34 cellular contexts compared by ENCODE assay signal in genomic region chr3:176590722-176591121, GRCh38.
DNase-seq lines count a peak whose midpoint lies in the region; ATAC-seq, FAIRE-seq and TF ChIP-seq lines count a peak whose summit lies in the region.
"Had no signal": no experiment of that assay in that cellular context is flagged by ENCODE, and none has a peak within 500 bp of the region (broad histone marks: within the 10 kb centered on the region; RNA-seq: fewer than 3 reads in every experiment).

No MANE protein-coding gene starts in this region.

- peaks cover 16% of the 10 kb centered on the region for H3K4me1 ChIP-seq in endothelial cell of umbilical vein (ENCODE audit: control insufficient read depth, extremely low read depth, insufficient read depth, low read length)
- no peaks in the 10 kb centered on the region for H3K4me1 ChIP-seq in heart left ventricle
- H3K4me1 ChIP-seq: A549, colonic mucosa, esophagus muscularis mucosa, gastrocnemius medialis, left ventricle myocardium inferior, testis had no signal

- H3K27ac ChIP-seq in endothelial cell of umbilical vein (ENCODE audit: insufficient read depth, low read depth, low read length) (no peak overlapping the region), heart left ventricle (no peak overlapping the region)
- H3K27ac ChIP-seq: A549, colonic mucosa, esophagus muscularis mucosa, gastrocnemius medialis, left ventricle myocardium inferior, pancreas, RWPE1, SK-N-MC, testis had no signal

- peak; percentile 63 for ATAC-seq in activated CD4-positive, alpha-beta T cell treated with anti-CD3 and anti-CD28 coated beads for 36 hours
- ATAC-seq in HG03442 (IDR thresholded peaks at IDR 0.05; ENCODE audit: unreplicated experiment) (peak; percentile 53), GM19351 (IDR thresholded peaks at IDR 0.05; ENCODE audit: unreplicated experiment) (no peak), heart left ventricle (no peak)
- ATAC-seq: A549, gastrocnemius medialis, natural killer cell, pancreas, right cardiac atrium had no signal

- dilution Hi-C loops in endothelial cell of umbilical vein (cut with MboI; ENCODE audit: extremely low pct_ligation_motif_present, low sequenced_read_pairs), result no loop called here

- H3K9me3 ChIP-seq in endothelial cell of umbilical vein (replicated peaks; ENCODE audit: control insufficient read depth, insufficient read depth, low read length), result no peaks in the 10 kb centered on the region
- no peaks in the 10 kb centered on the region for H3K9me3 ChIP-seq in heart left ventricle
- H3K9me3 ChIP-seq: A549, colonic mucosa, esophagus muscularis mucosa, gastrocnemius medialis, left ventricle myocardium inferior, pancreas, testis had no signal

- H3K27ac Mint-ChIP-seq in activated CD4-positive, alpha-beta T cell treated with anti-CD3 and anti-CD28 coated beads for 36 hours, result no peak overlapping the region
- H3K27ac Mint-ChIP-seq: activated naive CD4-positive, alpha-beta T cell treated with anti-CD3 and anti-CD28 coated beads, Interleukin-2, amount 50 U/mL, for 72 hours; IgD-negative memory B cell; natural killer cell; T-helper 1 cell treated with Interleukin-12 subunit alpha and Interleukin-12 subunit beta and Interleukin-4 antibody, amounts not matched to agents 30 μg/mL and 1 μg/mL, for 36 hours had no signal

- no peaks in the 10 kb centered on the region for H4K20me1 ChIP-seq in endothelial cell of umbilical vein (replicated peaks; ENCODE audit: control insufficient read depth, extremely low read depth, insufficient read depth, low read length)

- CTCF ChIA-PET in activated CD4-positive, alpha-beta T cell treated with anti-CD3 and anti-CD28 coated beads for 36 hours (lab: Charles Lee), result no interaction called here
- CTCF ChIA-PET in endothelial cell of umbilical vein (lab: Charles Lee), result no interaction called here

- H3K4me3 Mint-ChIP-seq in activated CD4-positive, alpha-beta T cell treated with anti-CD3 and anti-CD28 coated beads for 36 hours, result no peak overlapping the region
- H3K4me3 Mint-ChIP-seq: IgD-negative memory B cell; natural killer cell; T-helper 1 cell treated with Interleukin-12 subunit alpha and Interleukin-12 subunit beta and Interleukin-4 antibody, amounts not matched to agents 30 μg/mL and 1 μg/mL, for 36 hours had no signal

- H3K4me1 Mint-ChIP-seq in activated CD4-positive, alpha-beta T cell treated with anti-CD3 and anti-CD28 coated beads for 36 hours, result no peaks in the 10 kb centered on the region
- H3K4me1 Mint-ChIP-seq: IgD-negative memory B cell, natural killer cell had no signal

- H3K36me3 ChIP-seq in endothelial cell of umbilical vein (ENCODE audit: control insufficient read depth in 2 of 2, extremely low read depth in 1 of 2, insufficient read depth in 2 of 2, low read length in 2 of 2), result no peaks in the 10 kb centered on the region
- H3K36me3 ChIP-seq in heart left ventricle, result no peaks in the 10 kb centered on the region
- H3K36me3 ChIP-seq: colonic mucosa, esophagus muscularis mucosa, gastrocnemius medialis, left ventricle myocardium inferior, pancreas had no signal

- peak overlapping the region; percentile 56 for H2AFZ ChIP-seq in endothelial cell of umbilical vein (ENCODE audit: low read depth, low read length)

- POLR2A ChIA-PET in activated CD4-positive, alpha-beta T cell treated with anti-CD3 and anti-CD28 coated beads for 36 hours (lab: Charles Lee), result no interaction called here
- POLR2A ChIA-PET in endothelial cell of umbilical vein (lab: Charles Lee), result no interaction called here

- H3K27me3 ChIP-seq in endothelial cell of umbilical vein (ENCODE audit: control insufficient read depth in 2 of 2, insufficient read depth in 2 of 2, low read length in 2 of 2) (no peaks in the 10 kb centered on the region), heart left ventricle (no peaks in the 10 kb centered on the region)
- H3K27me3 ChIP-seq: colonic mucosa, esophagus muscularis mucosa, gastrocnemius medialis, pancreas, testis had no signal

- H3K4me2 ChIP-seq in endothelial cell of umbilical vein (ENCODE audit: insufficient read depth, low read length), result no peak overlapping the region
- H3K4me2 ChIP-seq: A549 had no signal

- DNase-seq in activated CD4-positive, alpha-beta T cell treated with anti-CD3 and anti-CD28 coated beads for 36 hours, result no peak
- DNase-seq in activated CD4-positive, alpha-beta T cell treated with anti-CD3 and anti-CD28 coated beads for 48 hours, result no peak
- DNase-seq in endothelial cell of umbilical vein (ENCODE audit: low read depth, low spot score), result peak; percentile 24
- no peak for DNase-seq in activated CD8-positive, alpha-beta memory T cell treated with anti-CD3 and anti-CD28 coated beads, Interleukin-2, amount 50 U/mL, for 4 hours
- DNase-seq in activated naive CD4-positive, alpha-beta T cell treated with anti-CD3 and anti-CD28 coated beads, Interleukin-2, amount 50 U/mL, for 16 hours, result no peak
- DNase-seq in heart left ventricle, result no peak
- DNase-seq: activated CD4-positive, alpha-beta T cell treated with anti-CD3 and anti-CD28 coated beads for 4 hours; anterior cingulate cortex; colonic mucosa; effector memory CD4-positive, alpha-beta T cell; gastrocnemius medialis; left ventricle myocardium inferior; midbrain; natural killer cell; NCI-H1417 treated with DMSO at 0.1 percent for 48 hours; NCI-H2171 treated with DMSO at 0.1 percent for 48 hours; NCI-H524 treated with DMSO at 0.1 percent for 48 hours; pancreas; right cardiac atrium; stimulated activated CD4-positive, alpha-beta T cell treated with anti-CD3 and anti-CD28 coated beads, Interleukin-4, amount 100 ng/mL, for 4 hours; stimulated activated naive CD4-positive, alpha-beta T cell treated with Interleukin-2 at 50 U/mL for 16 hours; testis had no signal

- no peaks in the 10 kb centered on the region for H3K9me1 ChIP-seq in endothelial cell of umbilical vein (replicated peaks; ENCODE audit: control insufficient read depth, extremely low read depth, insufficient read depth, low read length)

- intact Hi-C loops in activated CD4-positive, alpha-beta T cell treated with anti-CD3 and anti-CD28 coated beads for 36 hours (cut with DNase I, micrococcal nuclease), result no loop called here
- intact Hi-C loops in endothelial cell of umbilical vein (cut with micrococcal nuclease), result loop anchor here (5.0 kb wide), 1 partner anchor 427 kb away; no protein-coding TSS in a partner anchor
- intact Hi-C loops in heart left ventricle (cut with DNase I), result no loop called here

- no peak overlapping the region for H3K9ac ChIP-seq in endothelial cell of umbilical vein (replicated peaks; ENCODE audit: extremely low read depth, insufficient read depth, low read length)

- H3K36me3 Mint-ChIP-seq in activated CD4-positive, alpha-beta T cell treated with anti-CD3 and anti-CD28 coated beads for 36 hours (ENCODE audit: low read depth), result no peaks in the 10 kb centered on the region
- H3K36me3 Mint-ChIP-seq: activated naive CD4-positive, alpha-beta T cell treated with anti-CD3 and anti-CD28 coated beads, Interleukin-2, amount 50 U/mL, for 72 hours; IgD-negative memory B cell; natural killer cell had no signal

- no peak for TF ChIP-seq CTCF in endothelial cell of umbilical vein (IDR thresholded peaks at IDR 0.05; ENCODE audit: extremely low read depth in 1 of 2, insufficient read depth in 1 of 2, low read depth in 1 of 2, low read length in 2 of 2)
- no peak for TF ChIP-seq CTCF in heart left ventricle (IDR thresholded peaks at IDR 0.05)

- FAIRE-seq in endothelial cell of umbilical vein (lab: Jason Lieb, UNC), result no peak
- FAIRE-seq: A549, GM12891, H1, pancreas, urothelium cell line had no signal

- no peaks in the 10 kb centered on the region for H3K9me3 Mint-ChIP-seq in activated CD4-positive, alpha-beta T cell treated with anti-CD3 and anti-CD28 coated beads for 36 hours (ENCODE audit: low read depth)
- H3K9me3 Mint-ChIP-seq: activated naive CD4-positive, alpha-beta T cell treated with anti-CD3 and anti-CD28 coated beads, Interleukin-2, amount 50 U/mL, for 72 hours; T-helper 1 cell treated with Interleukin-12 subunit alpha and Interleukin-12 subunit beta and Interleukin-4 antibody, amounts not matched to agents 30 μg/mL and 1 μg/mL, for 36 hours had no signal

- H3K4me3 ChIP-seq in endothelial cell of umbilical vein (replicated peaks in 1 of 3; ENCODE audit: insufficient read depth in 1 of 3, low read depth in 1 of 3, low read length in 3 of 3) (no peak overlapping the region), heart left ventricle (no peak overlapping the region)
- H3K4me3 ChIP-seq: A549, colonic mucosa, esophagus muscularis mucosa, gastrocnemius medialis, left ventricle myocardium inferior, pancreas, SK-N-MC, testis had no signal

- H3K79me2 ChIP-seq in endothelial cell of umbilical vein (ENCODE audit: control insufficient read depth, insufficient read depth, low read length), result no peaks in the 10 kb centered on the region

- no peaks in the 10 kb centered on the region for H3K27me3 Mint-ChIP-seq in activated CD4-positive, alpha-beta T cell treated with anti-CD3 and anti-CD28 coated beads for 36 hours
- H3K27me3 Mint-ChIP-seq: IgD-negative memory B cell had no signal

- BruUV-seq in endothelial cell of umbilical vein (replicated peaks; lab: Mats Ljungman, UMichigan), result no TSS peak

- TF ChIP-seq POLR2A in endothelial cell of umbilical vein (IDR thresholded peaks at IDR 0.05; ENCODE audit: low read depth, low read length) (no peak), heart left ventricle (IDR thresholded peaks at IDR 0.05) (no peak)

- WGBS in heart left ventricle, 4 donors, result 91 to 100% (median 93%) methylated on average over 1 of the region's 1 CpG

TF ChIP-seq in endothelial cell of umbilical vein, 7 proteins besides CTCF, POLR2A, EP300 and RAD21:
- peak; percentile 44 for TF ChIP-seq FOS (IDR thresholded peaks at IDR 0.05; ENCODE audit: borderline replicate concordance, insufficient read depth, low read length)
- TF ChIP-seq GATA2 (IDR thresholded peaks at IDR 0.05; ENCODE audit: insufficient read depth, insufficient read length, low read depth, low read length), result no peak

Comparison
In these comparisons a context has a peak if more than half of its experiments do, and no peak if none do; other contexts are left out.
1. ATAC-seq: peak in activated CD4-positive, alpha-beta T cell treated with anti-CD3 and anti-CD28 coated beads for 36 hours (single experiment) and HG03442 (single experiment); none in GM19351 (single experiment) and heart left ventricle (0 of 4).